ENCODE assay signal across 1 cellular context in genomic region chr17:76350463-76350862, GRCh38.
TF ChIP-seq lines count a peak whose summit lies in the region.

No MANE protein-coding gene starts in this region.

TF ChIP-seq in GM23338, 12 proteins besides CTCF, POLR2A, EP300 and RAD21 (continued from another document):
- TF ChIP-seq ZNF462 (CRISPR knock-in tag; IDR thresholded peaks at IDR 0.05) (no peak), EZH2phosphoT487 (IDR thresholded peaks at IDR 0.05; ENCODE audit: unreplicated experiment) (no peak)
